In the genomic region with DNA sequence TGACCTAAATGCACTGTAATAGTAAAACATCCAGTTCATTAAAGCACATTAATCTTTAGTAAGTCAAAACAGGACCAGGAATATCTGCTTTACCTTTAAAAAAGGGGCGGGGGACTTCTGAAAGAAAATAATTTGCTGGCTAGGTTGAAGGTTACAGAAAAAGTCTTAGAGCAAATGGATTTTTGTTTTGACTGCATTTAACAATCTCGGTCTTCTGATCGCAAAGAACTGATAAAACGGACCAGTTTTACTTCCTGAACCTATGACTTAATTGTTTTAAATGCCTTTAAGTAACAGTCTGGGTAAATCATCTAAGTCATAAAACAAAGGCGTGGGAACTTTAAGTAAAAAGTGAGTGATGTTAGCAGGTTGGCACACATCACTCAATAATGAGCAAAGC, we compare ENCODE assay signal across 8 cellular contexts. TPM values are rescaled to one million over a fixed set of nuclear protein-coding genes. Genes with fewer than 3 reads are reported as not detected.
DNase-seq lines count a peak whose midpoint lies in the region; ATAC-seq and TF ChIP-seq lines count a peak whose summit lies in the region.

No MANE protein-coding gene starts in this region.

- H3K9me2 ChIP-seq in Loucy (replicated peaks; ENCODE audit: low read depth, low read length): no peaks in the 10 kb centered on the region

- H3K4me1 Mint-ChIP-seq in CD8-positive, alpha-beta memory T cell: peaks cover 33 to 45% (median 44%) of the 10 kb centered on the region in 3 donors
- peaks cover 36 to 39% of the 10 kb centered on the region in 2 donors for H3K4me1 Mint-ChIP-seq in natural killer cell treated with Interleukin-12 subunit alpha and Interleukin-12 subunit beta and Interleukin-15 and Interleukin-18, amount 100 ng/mL, for 72 hours (ENCODE audit: low read depth in 2 of 2)

- peak overlapping the region; percentile 39 for H3K27ac ChIP-seq in CD8-positive, alpha-beta memory T cell (ENCODE audit: low read depth, low read length)
- no peak overlapping the region for H3K27ac ChIP-seq in brain microvascular endothelial cell

- H3K79me2 ChIP-seq in Loucy (ENCODE audit: insufficient read depth, low read length): peaks cover 71% of the 10 kb centered on the region

- H3K4me3 ChIP-seq in CD8-positive, alpha-beta memory T cell (ENCODE audit: low read length): no peak overlapping the region
- H3K4me3 ChIP-seq in Loucy (ENCODE audit: low read length, poor library complexity, severe bottlenecking) (peak overlapping the region; percentile 88), brain microvascular endothelial cell (ENCODE audit: low read depth, low read length) (peak overlapping the region; percentile 84)

- ATAC-seq in natural killer cell treated with Interleukin-12 subunit alpha and Interleukin-12 subunit beta and Interleukin-15 and Interleukin-18, amount 100 ng/mL, for 72 hours: no peak
- no peak for ATAC-seq in HG03571 (IDR thresholded peaks at IDR 0.05; ENCODE audit: unreplicated experiment)

- H3K36me3 ChIP-seq in CD8-positive, alpha-beta memory T cell (ENCODE audit: insufficient read depth, low read length): no peaks in the 10 kb centered on the region
- H3K36me3 ChIP-seq in Loucy (ENCODE audit: insufficient read depth, low read length): peaks cover 20% of the 10 kb centered on the region; the same call in 1 of the 2 replicates
- no peaks in the 10 kb centered on the region for H3K36me3 ChIP-seq in brain microvascular endothelial cell (replicated peaks)

- H3K4me2 ChIP-seq in Loucy (ENCODE audit: low read depth, low read length, poor library complexity, severe bottlenecking): peak overlapping the region; percentile 97

- H3K9me3 ChIP-seq in CD8-positive, alpha-beta memory T cell (ENCODE audit: low read length): no peaks in the 10 kb centered on the region
- H3K9me3 ChIP-seq in Loucy (ENCODE audit: insufficient read depth, low read depth, low read length): no peaks in the 10 kb centered on the region

- H3K9me3 Mint-ChIP-seq in CD8-positive, alpha-beta memory T cell: no peaks in the 10 kb centered on the region
- no peaks in the 10 kb centered on the region for H3K9me3 Mint-ChIP-seq in natural killer cell treated with Interleukin-12 subunit alpha and Interleukin-12 subunit beta and Interleukin-15 and Interleukin-18, amount 100 ng/mL, for 72 hours

- POLR2A ChIA-PET in CD8-positive, alpha-beta memory T cell (lab: Charles Lee): no interaction called here

- H3F3A ChIP-seq in Loucy (ENCODE audit: low read depth): no peaks in the 10 kb centered on the region; the same call in 1 of the 2 replicates

- peaks cover 37% of the 10 kb centered on the region for H4K20me1 ChIP-seq in Loucy (ENCODE audit: insufficient read depth, low read length, poor library complexity, severe bottlenecking)

- H3K36me3 Mint-ChIP-seq in CD8-positive, alpha-beta memory T cell: peaks cover 0 to 10% (median 3%) of the 10 kb centered on the region in 3 donors
- H3K36me3 Mint-ChIP-seq in natural killer cell treated with Interleukin-12 subunit alpha and Interleukin-12 subunit beta and Interleukin-15 and Interleukin-18, amount 100 ng/mL, for 72 hours: no peaks in the 10 kb centered on the region

- no peaks in the 10 kb centered on the region for H3K27me3 ChIP-seq in CD8-positive, alpha-beta memory T cell (ENCODE audit: insufficient read depth, low read length, poor library complexity, severe bottlenecking)
- H3K27me3 ChIP-seq in Loucy (ENCODE audit: insufficient read depth, low read length, poor library complexity, severe bottlenecking) (no peaks in the 10 kb centered on the region), brain microvascular endothelial cell (replicated peaks) (no peaks in the 10 kb centered on the region)

- CTCF ChIA-PET in CD8-positive, alpha-beta memory T cell (lab: Charles Lee): interaction anchor here (1.2 kb wide), 1 partner anchor 9 kb away, joined by 3 read pairs; no protein-coding TSS in a partner anchor

- peak overlapping the region; percentile 99 for H3K9ac ChIP-seq in Loucy (ENCODE audit: low read depth, low read length, poor library complexity, severe bottlenecking)

- no peak overlapping the region for H2AFZ ChIP-seq in Loucy (ENCODE audit: low read length)

- DNase-seq in CD8-positive, alpha-beta memory T cell: no peak
- DNase-seq in brain microvascular endothelial cell: no peak
- DNase-seq in natural killer cell treated with Interleukin-12 subunit alpha and Interleukin-12 subunit beta and Interleukin-15 and Interleukin-18, amount 100 ng/mL, for 72 hours (ENCODE audit: low spot score): no peak
- no peak for DNase-seq in SK-N-DZ (ENCODE audit: low spot score)
- no peak for DNase-seq in NCI-H2081 (lab: John Stamatoyannopoulos, UW)
- DNase-seq in cerebellum (ENCODE audit: low spot score): no peak

- peak overlapping the region; percentile 92 to 100 (median 95) for H3K4me3 Mint-ChIP-seq in CD8-positive, alpha-beta memory T cell
- peak overlapping the region; percentile 94 for H3K4me3 Mint-ChIP-seq in natural killer cell treated with Interleukin-12 subunit alpha and Interleukin-12 subunit beta and Interleukin-15 and Interleukin-18, amount 100 ng/mL, for 72 hours

- peak overlapping the region in 6 of 8 donors; percentile 65 to 90 (median 72) for H3K27ac Mint-ChIP-seq in CD8-positive, alpha-beta memory T cell
- H3K27ac Mint-ChIP-seq in natural killer cell treated with Interleukin-12 subunit alpha and Interleukin-12 subunit beta and Interleukin-15 and Interleukin-18, amount 100 ng/mL, for 72 hours: peak overlapping the region; percentile 94 to 98

- no peak for TF ChIP-seq CTCF in Loucy (conservative IDR thresholded peaks at IDR 0.05; ENCODE audit: low read length)
- TF ChIP-seq CTCF in brain microvascular endothelial cell (IDR thresholded peaks at IDR 0.05; ENCODE audit: low read depth, low read length, missing control alignments): no peak

- H3K4me1 ChIP-seq in CD8-positive, alpha-beta memory T cell (ENCODE audit: insufficient read depth, low read length): peaks cover 8% of the 10 kb centered on the region
- peaks cover 47% of the 10 kb centered on the region for H3K4me1 ChIP-seq in Loucy (ENCODE audit: insufficient read depth, low read length, poor library complexity, severe bottlenecking)

- in situ Hi-C loops in brain microvascular endothelial cell (cut with HindIII; ENCODE audit: low pct_ligation_motif_present, low sequenced_read_pairs): no loop called here

- no peaks in the 10 kb centered on the region for H3K27me3 Mint-ChIP-seq in CD8-positive, alpha-beta memory T cell
- H3K27me3 Mint-ChIP-seq in natural killer cell treated with Interleukin-12 subunit alpha and Interleukin-12 subunit beta and Interleukin-15 and Interleukin-18, amount 100 ng/mL, for 72 hours: peaks cover 0 to 5% of the 10 kb centered on the region in 2 donors

RNA-seq across cellular contexts. Expression of a gene that starts 0.8 kb away (rescaled TPM):
- 10 to 100 TPM; 46.9 to 49.5 TPM for total RNA-seq in CD8-positive, alpha-beta memory T cell
- 0.56 TPM for polyA plus RNA-seq in CD8-positive, alpha-beta memory T cell
- total RNA-seq in natural killer cell treated with Interleukin-12 subunit alpha and Interleukin-12 subunit beta and Interleukin-15 and Interleukin-18, amount 100 ng/mL, for 72 hours: 100 to 1,000 TPM in 1 of 2 donors, 10 to 100 TPM in 1; 45.2 to 103 TPM
- 55.5 and 65.5 TPM in 2 replicates for polyA plus RNA-seq in SK-N-DZ (2014; cell fraction: cytosol; rRNA removed)
- polyA plus RNA-seq in SK-N-DZ (2014; cell fraction: nucleus; rRNA removed): 42.2 and 45.1 TPM in 2 replicates
- 20.8 TPM for total RNA-seq in cerebellum

RNA-seq across cellular contexts. Expression of a gene that starts 55.3 kb away (rescaled TPM):
- under 1 TPM in 1 of 2 experiments, not detected in 1; 0.27 TPM for total RNA-seq in CD8-positive, alpha-beta memory T cell
- polyA plus RNA-seq in CD8-positive, alpha-beta memory T cell: not detected
- total RNA-seq in natural killer cell treated with Interleukin-12 subunit alpha and Interleukin-12 subunit beta and Interleukin-15 and Interleukin-18, amount 100 ng/mL, for 72 hours: 1 to 10 TPM; 1.4 to 2.5 TPM
- not detected in 2 replicates for polyA plus RNA-seq in SK-N-DZ (2014; cell fraction: cytosol; rRNA removed)
- polyA plus RNA-seq in SK-N-DZ (2014; cell fraction: nucleus; rRNA removed): not detected in 2 replicates
- 0.18 TPM for total RNA-seq in cerebellum
